In genomic region chr1:201171063-201172036, GRCh38 we compare ENCODE assay signal across 1 cellular context.
TF ChIP-seq lines count a peak whose summit lies in the region.

No MANE protein-coding gene starts in this region.

TF ChIP-seq in K562, 482 proteins besides CTCF, POLR2A, EP300 and RAD21 (continued from another document and continues in another):
- TF ChIP-seq, protein P1, sequence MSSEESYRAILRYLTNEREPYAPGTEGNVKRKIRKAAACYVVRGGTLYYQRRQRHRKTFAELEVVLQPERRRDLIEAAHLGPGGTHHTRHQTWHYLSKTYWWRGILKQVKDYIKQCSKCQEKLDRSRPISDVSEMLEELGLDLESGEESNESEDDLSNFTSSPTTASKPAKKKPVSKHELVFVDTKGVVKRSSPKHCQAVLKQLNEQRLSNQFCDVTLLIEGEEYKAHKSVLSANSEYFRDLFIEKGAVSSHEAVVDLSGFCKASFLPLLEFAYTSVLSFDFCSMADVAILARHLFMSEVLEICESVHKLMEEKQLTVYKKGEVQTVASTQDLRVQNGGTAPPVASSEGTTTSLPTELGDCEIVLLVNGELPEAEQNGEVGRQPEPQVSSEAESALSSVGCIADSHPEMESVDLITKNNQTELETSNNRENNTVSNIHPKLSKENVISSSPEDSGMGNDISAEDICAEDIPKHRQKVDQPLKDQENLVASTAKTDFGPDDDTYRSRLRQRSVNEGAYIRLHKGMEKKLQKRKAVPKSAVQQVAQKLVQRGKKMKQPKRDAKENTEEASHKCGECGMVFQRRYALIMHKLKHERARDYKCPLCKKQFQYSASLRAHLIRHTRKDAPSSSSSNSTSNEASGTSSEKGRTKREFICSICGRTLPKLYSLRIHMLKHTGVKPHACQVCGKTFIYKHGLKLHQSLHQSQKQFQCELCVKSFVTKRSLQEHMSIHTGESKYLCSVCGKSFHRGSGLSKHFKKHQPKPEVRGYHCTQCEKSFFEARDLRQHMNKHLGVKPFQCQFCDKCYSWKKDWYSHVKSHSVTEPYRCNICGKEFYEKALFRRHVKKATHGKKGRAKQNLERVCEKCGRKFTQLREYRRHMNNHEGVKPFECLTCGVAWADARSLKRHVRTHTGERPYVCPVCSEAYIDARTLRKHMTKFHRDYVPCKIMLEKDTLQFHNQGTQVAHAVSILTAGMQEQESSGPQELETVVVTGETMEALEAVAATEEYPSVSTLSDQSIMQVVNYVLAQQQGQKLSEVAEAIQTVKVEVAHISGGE (CRISPR knock-in tag; IDR thresholded peaks at IDR 0.05), result no peak
- no peak for TF ChIP-seq MYBL2 (IDR thresholded peaks at IDR 0.05; ENCODE audit: low read depth)
- no peak for TF ChIP-seq MYBL2 (CRISPR knock-in tag; IDR thresholded peaks at IDR 0.05; ENCODE audit: borderline replicate concordance)
- peak; percentile 46 for TF ChIP-seq RBM22 (IDR thresholded peaks at IDR 0.05; ENCODE audit: low read depth, low read length, poor library complexity, severe bottlenecking)
- TF ChIP-seq SP2 (IDR thresholded peaks at IDR 0.05; ENCODE audit: extremely low read depth, low read depth, low read length, poor library complexity, severe bottlenecking), result no peak
- TF ChIP-seq GATAD2A (IDR thresholded peaks at IDR 0.05), result 0 out of 2 replicates have a peak, but pooled peaks have one; percentile 32
- no peak for TF ChIP-seq DLX4 (CRISPR knock-in tag; IDR thresholded peaks at IDR 0.05)
- no peak for TF ChIP-seq ZBTB34 (CRISPR knock-in tag; IDR thresholded peaks at IDR 0.05)
- no peak for TF ChIP-seq ZNF518B (CRISPR knock-in tag; IDR thresholded peaks at IDR 0.05)
- 0 out of 2 replicates have a peak, but pooled peaks have one; percentile 40 for TF ChIP-seq GTF2E2 (tag; IDR thresholded peaks at IDR 0.05)
- TF ChIP-seq PRMT5 (CRISPR knock-in tag; IDR thresholded peaks at IDR 0.05), result no peak
- TF ChIP-seq, protein P2, sequence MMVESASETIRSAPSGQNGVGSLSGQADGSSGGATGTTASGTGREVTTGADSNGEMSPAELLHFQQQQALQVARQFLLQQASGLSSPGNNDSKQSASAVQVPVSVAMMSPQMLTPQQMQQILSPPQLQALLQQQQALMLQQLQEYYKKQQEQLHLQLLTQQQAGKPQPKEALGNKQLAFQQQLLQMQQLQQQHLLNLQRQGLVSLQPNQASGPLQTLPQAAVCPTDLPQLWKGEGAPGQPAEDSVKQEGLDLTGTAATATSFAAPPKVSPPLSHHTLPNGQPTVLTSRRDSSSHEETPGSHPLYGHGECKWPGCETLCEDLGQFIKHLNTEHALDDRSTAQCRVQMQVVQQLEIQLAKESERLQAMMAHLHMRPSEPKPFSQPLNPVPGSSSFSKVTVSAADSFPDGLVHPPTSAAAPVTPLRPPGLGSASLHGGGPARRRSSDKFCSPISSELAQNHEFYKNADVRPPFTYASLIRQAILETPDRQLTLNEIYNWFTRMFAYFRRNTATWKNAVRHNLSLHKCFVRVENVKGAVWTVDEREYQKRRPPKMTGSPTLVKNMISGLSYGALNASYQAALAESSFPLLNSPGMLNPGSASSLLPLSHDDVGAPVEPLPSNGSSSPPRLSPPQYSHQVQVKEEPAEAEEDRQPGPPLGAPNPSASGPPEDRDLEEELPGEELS (CRISPR knock-in tag; IDR thresholded peaks at IDR 0.05; ENCODE audit: borderline replicate concordance), result peak; percentile 78; the same call in 1 of the 2 replicates
- peak; percentile 11 for TF ChIP-seq ARID1B (IDR thresholded peaks at IDR 0.05)
- peak; percentile 93 for TF ChIP-seq HDAC2 (IDR thresholded peaks at IDR 0.05)
- no peak for TF ChIP-seq YY1 (IDR thresholded peaks at IDR 0.05; ENCODE audit: borderline replicate concordance in 1 of 3, control insufficient read depth in 1 of 3, extremely low read depth in 1 of 3, insufficient read depth in 3 of 3, insufficient read length in 1 of 3, insufficient replicate concordance in 2 of 3, low read depth in 1 of 3, low read length in 2 of 3)
- TF ChIP-seq THRA (IDR thresholded peaks at IDR 0.05), result no peak
- TF ChIP-seq ZNF282 (CRISPR knock-in tag; IDR thresholded peaks at IDR 0.05), result no peak
- TF ChIP-seq ZKSCAN1 (IDR thresholded peaks at IDR 0.05; ENCODE audit: low read depth, low read length), result no peak
- TF ChIP-seq E2F3 (CRISPR knock-in tag; IDR thresholded peaks at IDR 0.05), result no peak
- 0 out of 2 replicates have a peak, but pooled peaks have one; percentile 31 for TF ChIP-seq ZNF224 (CRISPR knock-in tag; IDR thresholded peaks at IDR 0.05)
- TF ChIP-seq MAFG (tag; conservative IDR thresholded peaks at IDR 0.05), result no peak
- no peak for TF ChIP-seq CEBPB (tag; IDR thresholded peaks at IDR 0.05)
- TF ChIP-seq MGA (IDR thresholded peaks at IDR 0.05), result peak; percentile 6; the same call in 1 of the 2 replicates
- TF ChIP-seq ATF2 (CRISPR knock-in tag; IDR thresholded peaks at IDR 0.05), result peak; percentile 94; the same call in 1 of the 2 replicates
- TF ChIP-seq GABPB1 (CRISPR knock-in tag; IDR thresholded peaks at IDR 0.05), result peak; percentile 10; the same call in 1 of the 2 replicates
- no peak for TF ChIP-seq ZNF696 (CRISPR knock-in tag; conservative IDR thresholded peaks at IDR 0.05)
- TF ChIP-seq CCNT2 (IDR thresholded peaks at IDR 0.05; ENCODE audit: borderline replicate concordance, extremely low read depth, insufficient read length, low read depth, low read length), result no peak
- TF ChIP-seq BCOR (IDR thresholded peaks at IDR 0.05), result peak; percentile 98
